Comparison of ENCODE assay signal across 18 cellular contexts in genomic region chr3:2261747-2262146, GRCh38.
DNase-seq lines count a peak whose midpoint lies in the region; ATAC-seq and TF ChIP-seq lines count a peak whose summit lies in the region.
"Had no signal": no experiment of that assay in that cellular context is flagged by ENCODE, and none has a peak within 500 bp of the region (broad histone marks: within the 10 kb centered on the region; RNA-seq: fewer than 3 reads in every experiment).

No MANE protein-coding gene starts in this region.

- WGBS in right cardiac atrium = 62% methylated on average over 3 of the region's 3 CpGs
- 54 to 78% (median 74%) methylated on average over 3 of the region's 3 CpGs for WGBS in stomach, 5 donors

- ATAC-seq in right cardiac atrium (no peak), left lung (peak; percentile 38)
- ATAC-seq: CD8-positive, alpha-beta T cell; GM12878; HCT116 had no signal

- H3K4me1 ChIP-seq in right cardiac atrium (ENCODE audit: control insufficient read depth, insufficient read depth, low read length) = no peaks in the 10 kb centered on the region
- no peaks in the 10 kb centered on the region for H3K4me1 ChIP-seq in left ventricle myocardium inferior
- H3K4me1 ChIP-seq in left lung = no peaks in the 10 kb centered on the region
- peaks cover 0 to 9% (median 0%) of the 10 kb centered on the region in 4 donors for H3K4me1 ChIP-seq in tibial artery
- no peaks in the 10 kb centered on the region for H3K4me1 ChIP-seq in stomach
- H3K4me1 ChIP-seq: BLaER1 treated with 17β-estradiol and CSF1 and Interleukin-3, amounts not matched to agents 10 nM and 100 nM had no signal

- no peaks in the 10 kb centered on the region for H3K4me1 Mint-ChIP-seq in HFFc6 (ENCODE audit: low read depth)
- H3K4me1 Mint-ChIP-seq: B cell had no signal

- H3K4me3 ChIP-seq in right cardiac atrium (ENCODE audit: low read length) (peak overlapping the region; percentile 40), left ventricle myocardium inferior (no peak overlapping the region), left lung (peak overlapping the region in 1 of 2 donors; percentile 19), tibial artery (peak overlapping the region; percentile 3 to 18), stomach (no peak overlapping the region)
- H3K4me3 ChIP-seq: BLaER1 treated with 17β-estradiol and CSF1 and Interleukin-3, amounts not matched to agents 10 nM and 100 nM; GM12878 had no signal

- no peaks in the 10 kb centered on the region for H3K36me3 Mint-ChIP-seq in HFFc6 (ENCODE audit: low read depth)
- H3K36me3 Mint-ChIP-seq: CD8-positive, alpha-beta T cell had no signal

- H3K4me3 Mint-ChIP-seq in HFFc6 = no peak overlapping the region
- H3K4me3 Mint-ChIP-seq: B cell; CD8-positive, alpha-beta T cell had no signal

- H3K36me3 ChIP-seq in left ventricle myocardium inferior (no peaks in the 10 kb centered on the region), left lung (no peaks in the 10 kb centered on the region), tibial artery (no peaks in the 10 kb centered on the region), stomach (no peaks in the 10 kb centered on the region)
- H3K36me3 ChIP-seq: BLaER1 treated with 17β-estradiol and CSF1 and Interleukin-3, amounts not matched to agents 10 nM and 100 nM had no signal

- H3K27me3 Mint-ChIP-seq in HFFc6 (ENCODE audit: insufficient read depth) = no peaks in the 10 kb centered on the region
- H3K27me3 Mint-ChIP-seq: B cell had no signal

- H3K27me3 ChIP-seq in right cardiac atrium (ENCODE audit: control insufficient read depth, insufficient read depth) (no peaks in the 10 kb centered on the region), left ventricle myocardium inferior (ENCODE audit: low read depth) (no peaks in the 10 kb centered on the region), left lung (no peaks in the 10 kb centered on the region), tibial artery (no peaks in the 10 kb centered on the region), stomach (no peaks in the 10 kb centered on the region)
- H3K27me3 ChIP-seq: BLaER1 treated with 17β-estradiol and CSF1 and Interleukin-3, amounts not matched to agents 10 nM and 100 nM had no signal

- TF ChIP-seq POLR2A in stomach (IDR thresholded peaks at IDR 0.05) = no peak

- no peak for TF ChIP-seq EP300 in stomach (IDR thresholded peaks at IDR 0.05)

- peaks cover 56% of the 10 kb centered on the region for H3K9me3 Mint-ChIP-seq in HFFc6

- intact Hi-C loops in right cardiac atrium (cut with DNase I) = no loop called here
- intact Hi-C loops in left ventricle myocardium inferior (cut with micrococcal nuclease) = no loop called here
- intact Hi-C loops in left lung (cut with DNase I) = no loop called here
- intact Hi-C loops in tibial artery (cut with DNase I; ENCODE audit: low total_unique reads) = no loop called here
- intact Hi-C loops in stomach (cut with DNase I; ENCODE audit: low total_unique reads) = no loop called here

- TF ChIP-seq CTCF in left ventricle myocardium inferior (IDR thresholded peaks at IDR 0.05; ENCODE audit: borderline replicate concordance) (no peak), left lung (IDR thresholded peaks at IDR 0.05) (no peak), tibial artery (IDR thresholded peaks at IDR 0.05) (no peak), stomach (IDR thresholded peaks at IDR 0.05) (no peak), HFFc6 (IDR thresholded peaks at IDR 0.05) (no peak)

- H3K27ac ChIP-seq in right cardiac atrium (ENCODE audit: low read length) (no peak overlapping the region), left ventricle myocardium inferior (replicated peaks) (no peak overlapping the region), left lung (no peak overlapping the region), tibial artery (peak overlapping the region in 1 of 2 donors; percentile 11), stomach (no peak overlapping the region)
- H3K27ac ChIP-seq: BLaER1 treated with 17β-estradiol and CSF1 and Interleukin-3, amounts not matched to agents 10 nM and 100 nM had no signal

- H3K9me3 ChIP-seq in right cardiac atrium (ENCODE audit: control insufficient read depth, low read length) (no peaks in the 10 kb centered on the region), left ventricle myocardium inferior (replicated peaks) (peaks cover 10% of the 10 kb centered on the region), left lung (peaks cover 0 to 3% of the 10 kb centered on the region in 2 donors), tibial artery (no peaks in the 10 kb centered on the region), stomach (peaks cover 0 to 12% (median 2%) of the 10 kb centered on the region in 4 donors)
- H3K9me3 ChIP-seq: BLaER1 treated with 17β-estradiol and CSF1 and Interleukin-3, amounts not matched to agents 10 nM and 100 nM had no signal

- DNase-seq in right cardiac atrium (no peak), left ventricle myocardium inferior (no peak), left lung (no peak), tibial artery (no peak), stomach (no peak), HFFc6 (no peak), iPS-NIHi11 (ENCODE audit: low spot score) (no peak)
- DNase-seq: 8988T; Calu3; CD8-positive, alpha-beta T cell; DND-41; EL; GOT3; H7 had no signal

- H3K27ac Mint-ChIP-seq in HFFc6 = no peak overlapping the region
- H3K27ac Mint-ChIP-seq: B cell; CD8-positive, alpha-beta T cell had no signal

Comparison
In these comparisons a context has a peak if more than half of its experiments do, and no peak if none do; other contexts are left out.
1. H3K4me3 ChIP-seq: peak in right cardiac atrium (single experiment) and tibial artery (2 of 2); none in left ventricle myocardium inferior (single experiment) and stomach (0 of 4).